Comparison of ENCODE assay signal across 28 cellular contexts in genomic region chr11:97764605-97765004, GRCh38.
"Had no signal": no experiment of that assay in that cellular context is flagged by ENCODE, and none has a peak within 500 bp of the region (broad histone marks: within the 10 kb centered on the region; RNA-seq: fewer than 3 reads in every experiment).

No MANE protein-coding gene starts in this region.

- DNase-seq: activated CD4-positive, alpha-beta memory T cell treated with anti-CD3 and anti-CD28 coated beads, Interleukin-2, amount 10 ng/mL, durations not matched to agents 7 days and 5 days; activated CD4-positive, alpha-beta T cell treated with anti-CD3 and anti-CD28 coated beads for 1 hour; activated CD4-positive, alpha-beta T cell treated with anti-CD3 and anti-CD28 coated beads, Interleukin-2, amount 10 ng/mL, durations not matched to agents 7 days and 5 days; activated gamma-delta T cell treated with Interleukin-2 at 50 U/mL for 16 hours; activated naive CD4-positive, alpha-beta T cell treated with anti-CD3 and anti-CD28 coated beads, Interleukin-2, amount 50 U/mL, for 16 hours; activated T-cell treated with anti-CD3 and anti-CD28 coated beads, Interleukin-2, amount 50 U/mL, for 4 hours; amniotic stem cell; dorsolateral prefrontal cortex; effector memory CD4-positive, alpha-beta T cell; erythroblast; head of caudate nucleus; hippocampal formation; naive B cell; nephron progenitor cell; nucleus accumbens; psoas muscle; sigmoid colon; stimulated activated CD4-positive, alpha-beta T cell treated with anti-CD3 and anti-CD28 coated beads, Interleukin-15, amount 100 ng/mL, for 24 hours; stimulated activated CD4-positive, alpha-beta T cell treated with anti-CD3 and anti-CD28 coated beads, Interleukin-2, amount 100 ng/mL, for 24 hours; stimulated activated naive CD4-positive, alpha-beta T cell treated with Interleukin-2 at 50 U/mL for 16 hours; T-helper 2 cell had no signal

- H2AFZ ChIP-seq: parathyroid adenoma had no signal

- H3K9me3 ChIP-seq: breast epithelium, gastroesophageal sphincter, psoas muscle, sigmoid colon, tibial nerve had no signal

- H3K4me3 Mint-ChIP-seq: activated CD4-positive, alpha-beta memory T cell treated with anti-CD3 and anti-CD28 coated beads, Interleukin-2, amount 10 ng/mL, durations not matched to agents 7 days and 5 days; activated CD4-positive, alpha-beta T cell treated with anti-CD3 and anti-CD28 coated beads, Interleukin-2, amount 10 ng/mL, durations not matched to agents 7 days and 5 days; activated T-cell treated with anti-CD3 and anti-CD28 coated beads, Interleukin-2, amount 50 U/mL, for 4 hours; activated T-helper 17 cell treated with anti-CD3 and anti-CD28 coated beads, Interleukin-2, amount 50 U/mL, for 72 hours; mesothelial cell of epicardium; naive B cell; nephron progenitor cell had no signal

- H3K27me3 Mint-ChIP-seq: activated CD4-positive, alpha-beta memory T cell treated with anti-CD3 and anti-CD28 coated beads, Interleukin-2, amount 10 ng/mL, durations not matched to agents 7 days and 5 days; activated CD4-positive, alpha-beta T cell treated with anti-CD3 and anti-CD28 coated beads, Interleukin-2, amount 10 ng/mL, durations not matched to agents 7 days and 5 days; activated T-helper 17 cell treated with anti-CD3 and anti-CD28 coated beads, Interleukin-2, amount 50 U/mL, for 72 hours; naive B cell had no signal

- H3K4me1 ChIP-seq: breast epithelium, gastroesophageal sphincter, parathyroid adenoma, psoas muscle, sigmoid colon, tibial nerve had no signal

- H3K9ac ChIP-seq: parathyroid adenoma had no signal

- H3K27ac Mint-ChIP-seq: activated CD4-positive, alpha-beta memory T cell treated with anti-CD3 and anti-CD28 coated beads, Interleukin-2, amount 10 ng/mL, durations not matched to agents 7 days and 5 days; activated CD4-positive, alpha-beta T cell treated with anti-CD3 and anti-CD28 coated beads, Interleukin-2, amount 10 ng/mL, durations not matched to agents 7 days and 5 days; activated T-helper 17 cell treated with anti-CD3 and anti-CD28 coated beads, Interleukin-2, amount 50 U/mL, for 72 hours; mesothelial cell of epicardium; naive B cell; nephron progenitor cell had no signal

- H3K36me3 Mint-ChIP-seq: mesothelial cell of epicardium, naive B cell had no signal

- H3K4me1 Mint-ChIP-seq: activated CD4-positive, alpha-beta memory T cell treated with anti-CD3 and anti-CD28 coated beads, Interleukin-2, amount 10 ng/mL, durations not matched to agents 7 days and 5 days; activated CD4-positive, alpha-beta T cell treated with anti-CD3 and anti-CD28 coated beads, Interleukin-2, amount 10 ng/mL, durations not matched to agents 7 days and 5 days; activated T-helper 17 cell treated with anti-CD3 and anti-CD28 coated beads, Interleukin-2, amount 50 U/mL, for 72 hours; mesothelial cell of epicardium; naive B cell; nephron progenitor cell had no signal

- H3K4me3 ChIP-seq: breast epithelium, coronary artery, dorsolateral prefrontal cortex, gastroesophageal sphincter, psoas muscle, sigmoid colon, tibial nerve had no signal

- H3K27ac ChIP-seq: breast epithelium, coronary artery, dorsolateral prefrontal cortex, gastroesophageal sphincter, parathyroid adenoma, psoas muscle, sigmoid colon, tibial nerve had no signal

- H3K9me3 Mint-ChIP-seq: activated CD4-positive, alpha-beta memory T cell treated with anti-CD3 and anti-CD28 coated beads, Interleukin-2, amount 10 ng/mL, durations not matched to agents 7 days and 5 days; activated CD4-positive, alpha-beta T cell treated with anti-CD3 and anti-CD28 coated beads, Interleukin-2, amount 10 ng/mL, durations not matched to agents 7 days and 5 days; activated T-helper 17 cell treated with anti-CD3 and anti-CD28 coated beads, Interleukin-2, amount 50 U/mL, for 72 hours; nephron progenitor cell had no signal

- H3K27me3 ChIP-seq: breast epithelium, dorsolateral prefrontal cortex, gastroesophageal sphincter, sigmoid colon, tibial nerve had no signal

- H3K36me3 ChIP-seq: breast epithelium, gastroesophageal sphincter, sigmoid colon, tibial nerve had no signal

- H3K79me2 ChIP-seq: parathyroid adenoma had no signal

- ATAC-seq: activated T-cell treated with anti-CD3 and anti-CD28 coated beads, Interleukin-2, amount 50 U/mL, for 4 hours; activated T-helper 17 cell treated with anti-CD3 and anti-CD28 coated beads, Interleukin-2, amount 50 U/mL, for 72 hours; gastroesophageal sphincter; psoas muscle had no signal
